In genomic region chr2:182360663-182361260, GRCh38 we compare ENCODE assay signal across 14 cellular contexts.
"Had no signal": no experiment of that assay in that cellular context is flagged by ENCODE, and none has a peak within 500 bp of the region (broad histone marks: within the 10 kb centered on the region; RNA-seq: fewer than 3 reads in every experiment).

No MANE protein-coding gene starts in this region.

- H3K4me3 ChIP-seq: cardiac muscle cell, mucosa of descending colon, skin epidermis, upper lobe of right lung had no signal

- H3K27ac ChIP-seq: cardiac muscle cell, skin epidermis had no signal

- DNase-seq: activated naive CD4-positive, alpha-beta T cell treated with Interleukin-2 at 50 U/mL for 16 hours; erythroblast; glutamatergic neuron; immature natural killer cell; natural killer cell; nucleus accumbens; stimulated activated CD4-positive, alpha-beta T cell treated with anti-CD3 and anti-CD28 coated beads, Interleukin-4, amount 100 ng/mL, for 4 hours; stimulated activated CD8-positive, alpha-beta memory T cell treated with anti-CD3 and anti-CD28 coated beads, Interleukin-4, amount 100 ng/mL, for 48 hours; stimulated activated naive CD8-positive, alpha-beta T cell treated with anti-CD3 and anti-CD28 coated beads, Interleukin-15, Interleukin-2, amounts not matched to agents 100 U/mL and 50 U/mL, for 24 hours; upper lobe of right lung had no signal

- H3K4me1 ChIP-seq: upper lobe of right lung had no signal

- H3K9me3 ChIP-seq: mucosa of descending colon, upper lobe of right lung had no signal

- H3K36me3 ChIP-seq: cardiac muscle cell, upper lobe of right lung had no signal

- H3K27me3 ChIP-seq: cardiac muscle cell, upper lobe of right lung had no signal

- ATAC-seq: activated CD4-positive, CD25-positive, alpha-beta regulatory T cell treated with anti-CD3 and anti-CD28 coated beads, Interleukin-2, amount 50 U/mL, for 24 hours; natural killer cell; stimulated activated naive CD8-positive, alpha-beta T cell treated with anti-CD3 and anti-CD28 coated beads, Interleukin-15, Interleukin-2, amounts not matched to agents 100 U/mL and 50 U/mL, for 24 hours had no signal
